Comparison of ENCODE assay signal across 16 cellular contexts in genomic region chr17:76789235-76789788, GRCh38. TPM values are rescaled to one million over a fixed set of nuclear protein-coding genes. Genes with fewer than 3 reads are reported as not detected.
DNase-seq lines count a peak whose midpoint lies in the region; ATAC-seq and TF ChIP-seq lines count a peak whose summit lies in the region.
"Had no signal": no experiment of that assay in that cellular context is flagged by ENCODE, and none has a peak within 500 bp of the region (broad histone marks: within the 10 kb centered on the region; RNA-seq: fewer than 3 reads in every experiment).

No MANE protein-coding gene starts in this region.

- no peaks in the 10 kb centered on the region for H3K9me3 ChIP-seq in lung (ENCODE audit: control insufficient read depth in 2 of 2, insufficient read depth in 1 of 2, low read length in 1 of 2)
- H3K9me3 ChIP-seq in psoas muscle: no peaks in the 10 kb centered on the region
- H3K9me3 ChIP-seq: adrenal gland had no signal

- H3K27ac Mint-ChIP-seq in stimulated activated naive CD8-positive, alpha-beta T cell treated with anti-CD3 and anti-CD28 coated beads, Interleukin-15, amount 100 ng/mL, for 72 hours: no peak overlapping the region
- H3K27ac Mint-ChIP-seq: activated CD4-positive, alpha-beta memory T cell treated with anti-CD3 and anti-CD28 coated beads for 36 hours; activated T-helper 1 cell treated with anti-CD3 and anti-CD28 coated beads, Interleukin-12 subunit alpha, Interleukin-12 subunit beta, Interleukin-2, Interleukin-4 antibody, amounts not matched to agents 30 ng/mL and 10 ng/mL and 1 ng/mL, durations not matched to agents 14 hours and 24 hours and 36 hours; B cell had no signal

- peaks cover 0 to 3% of the 10 kb centered on the region in 2 donors for H3K36me3 ChIP-seq in lung (ENCODE audit: control insufficient read depth in 2 of 2, insufficient read depth in 2 of 2, low read length in 2 of 2)
- peaks cover 0 to 20% of the 10 kb centered on the region in 2 donors for H3K36me3 ChIP-seq in psoas muscle (ENCODE audit: insufficient read depth in 1 of 2, low read depth in 1 of 2)
- H3K36me3 ChIP-seq: adrenal gland had no signal

- ATAC-seq in lung (ENCODE audit: insufficient read depth, low FRiP score): no peak
- ATAC-seq in GM21390 (IDR thresholded peaks at IDR 0.05; ENCODE audit: unreplicated experiment): no peak
- no peak for ATAC-seq in psoas muscle
- no peak for ATAC-seq in esophagus mucosa
- ATAC-seq in stimulated activated naive CD8-positive, alpha-beta T cell treated with anti-CD3 and anti-CD28 coated beads, Interleukin-15, amount 100 ng/mL, for 72 hours: no peak

- peak; percentile 82 for DNase-seq in DMS79 (lab: John Stamatoyannopoulos, UW)
- DNase-seq in NCI-H1105 treated with DMSO at 0.1 percent for 48 hours (lab: John Stamatoyannopoulos, UW): peak; percentile 36
- peak; percentile 63 for DNase-seq in RPMI7951 (ENCODE audit: low read depth)
- DNase-seq in lung (ENCODE audit: low spot score): peak; percentile 60
- DNase-seq in psoas muscle: no peak
- DNase-seq in stimulated activated naive CD8-positive, alpha-beta T cell treated with anti-CD3 and anti-CD28 coated beads, Interleukin-15, amount 100 ng/mL, for 72 hours: no peak
- DNase-seq: activated CD4-positive, alpha-beta memory T cell treated with anti-CD3 and anti-CD28 coated beads for 36 hours; adrenal gland; central memory CD4-positive, alpha-beta T cell; EL; NCI-H2227 treated with DMSO at 0.1 percent for 48 hours had no signal

- H3K27me3 ChIP-seq in lung (ENCODE audit: control insufficient read depth, insufficient read depth): no peaks in the 10 kb centered on the region
- H3K27me3 ChIP-seq in psoas muscle (ENCODE audit: insufficient read depth in 3 of 3, low read length in 2 of 3): no peaks in the 10 kb centered on the region
- H3K27me3 ChIP-seq: adrenal gland had no signal

- no peak overlapping the region for H3K4me3 ChIP-seq in lung
- H3K4me3 ChIP-seq in psoas muscle: no peak overlapping the region
- H3K4me3 ChIP-seq: adrenal gland had no signal

- H3K4me1 Mint-ChIP-seq in stimulated activated naive CD8-positive, alpha-beta T cell treated with anti-CD3 and anti-CD28 coated beads, Interleukin-15, amount 100 ng/mL, for 72 hours: peaks cover 18% of the 10 kb centered on the region

- H3K27me3 Mint-ChIP-seq in stimulated activated naive CD8-positive, alpha-beta T cell treated with anti-CD3 and anti-CD28 coated beads, Interleukin-15, amount 100 ng/mL, for 72 hours: no peaks in the 10 kb centered on the region
- H3K27me3 Mint-ChIP-seq: activated CD4-positive, alpha-beta memory T cell treated with anti-CD3 and anti-CD28 coated beads for 36 hours; B cell had no signal

- H3K4me1 ChIP-seq in lung (ENCODE audit: control insufficient read depth in 2 of 2, insufficient read depth in 2 of 2, low read length in 2 of 2) (peaks cover 0 to 2% of the 10 kb centered on the region in 2 donors), psoas muscle (peaks cover 3% of the 10 kb centered on the region)

- intact Hi-C loops in psoas muscle (cut with DNase I): no loop called here

- TF ChIP-seq CTCF in lung (IDR thresholded peaks at IDR 0.05; ENCODE audit: control extremely low read depth, extremely low read depth) (no peak), psoas muscle (IDR thresholded peaks at IDR 0.05) (no peak)

- no peaks in the 10 kb centered on the region for H3K9me3 Mint-ChIP-seq in stimulated activated naive CD8-positive, alpha-beta T cell treated with anti-CD3 and anti-CD28 coated beads, Interleukin-15, amount 100 ng/mL, for 72 hours
- H3K9me3 Mint-ChIP-seq: activated CD4-positive, alpha-beta memory T cell treated with anti-CD3 and anti-CD28 coated beads for 36 hours; activated T-helper 1 cell treated with anti-CD3 and anti-CD28 coated beads, Interleukin-12 subunit alpha, Interleukin-12 subunit beta, Interleukin-2, Interleukin-4 antibody, amounts not matched to agents 30 ng/mL and 10 ng/mL and 1 ng/mL, durations not matched to agents 14 hours and 24 hours and 36 hours; nephron had no signal

- no peak overlapping the region for H3K4me3 Mint-ChIP-seq in stimulated activated naive CD8-positive, alpha-beta T cell treated with anti-CD3 and anti-CD28 coated beads, Interleukin-15, amount 100 ng/mL, for 72 hours
- H3K4me3 Mint-ChIP-seq: activated CD4-positive, alpha-beta memory T cell treated with anti-CD3 and anti-CD28 coated beads for 36 hours; activated T-helper 1 cell treated with anti-CD3 and anti-CD28 coated beads, Interleukin-12 subunit alpha, Interleukin-12 subunit beta, Interleukin-2, Interleukin-4 antibody, amounts not matched to agents 30 ng/mL and 10 ng/mL and 1 ng/mL, durations not matched to agents 14 hours and 24 hours and 36 hours; B cell; nephron had no signal

- H3K27ac ChIP-seq in lung (ENCODE audit: low read depth in 1 of 2, low read length in 1 of 2): peak overlapping the region in 1 of 2 donors; percentile 43
- H3K27ac ChIP-seq in psoas muscle: no peak overlapping the region
- H3K27ac ChIP-seq: adrenal gland had no signal

- WGBS in lung, 2 donors: 69 to 85% methylated on average over 8 of the region's 8 CpGs
- 62 to 71% (median 69%) methylated on average over 8 of the region's 8 CpGs for WGBS in psoas muscle, 3 donors

RNA-seq across cellular contexts. Expression of gene MFSD11, which starts 51.4 kb away (rescaled TPM):
- 23.0 and 23.4 TPM in 2 replicates for total RNA-seq in RPMI7951 (2014; rRNA removed; shearing (Covaris generic))
- 10 to 100 TPM; 30.5 to 57.5 TPM for total RNA-seq in lung
- 10 to 100 TPM; 12.0 to 19.5 TPM for polyA plus RNA-seq in lung
- 10 to 100 TPM; 18.7 to 26.5 (median 22.0) TPM for total RNA-seq in psoas muscle
- polyA plus RNA-seq in psoas muscle: 10 to 100 TPM; 10.1 to 27.4 (median 10.3) TPM
- 22.6 TPM for total RNA-seq in esophagus mucosa

RNA-seq across cellular contexts. Expression of gene SRSF2, which starts 52.2 kb away (rescaled TPM):
- 232 and 251 TPM in 2 replicates for total RNA-seq in RPMI7951 (2014; rRNA removed; shearing (Covaris generic))
- 100 to 1,000 TPM; 172 to 215 TPM for total RNA-seq in lung
- polyA plus RNA-seq in lung: 100 to 1,000 TPM; 136 to 251 TPM
- 100 to 1,000 TPM in 2 of 4 donors, 10 to 100 TPM in 2; 57.9 to 128 (median 90.6) TPM for total RNA-seq in psoas muscle
- polyA plus RNA-seq in psoas muscle: 100 to 1,000 TPM in 2 of 3 donors, 10 to 100 TPM in 1; 81.9 to 135 (median 118) TPM
- 162 TPM for total RNA-seq in esophagus mucosa

Comparison
In these comparisons a context has a peak if more than half of its experiments do, and no peak if none do; other contexts are left out.
1. DNase-seq: peak in DMS79 (single experiment), NCI-H1105 treated with DMSO at 0.1 percent for 48 hours (single experiment), RPMI7951 (single experiment) and lung (single experiment); none in psoas muscle (0 of 2) and stimulated activated naive CD8-positive, alpha-beta T cell treated with anti-CD3 and anti-CD28 coated beads, Interleukin-15, amount 100 ng/mL, for 72 hours (0 of 2).